10 cellular contexts compared by ENCODE assay signal in the genomic region with DNA sequence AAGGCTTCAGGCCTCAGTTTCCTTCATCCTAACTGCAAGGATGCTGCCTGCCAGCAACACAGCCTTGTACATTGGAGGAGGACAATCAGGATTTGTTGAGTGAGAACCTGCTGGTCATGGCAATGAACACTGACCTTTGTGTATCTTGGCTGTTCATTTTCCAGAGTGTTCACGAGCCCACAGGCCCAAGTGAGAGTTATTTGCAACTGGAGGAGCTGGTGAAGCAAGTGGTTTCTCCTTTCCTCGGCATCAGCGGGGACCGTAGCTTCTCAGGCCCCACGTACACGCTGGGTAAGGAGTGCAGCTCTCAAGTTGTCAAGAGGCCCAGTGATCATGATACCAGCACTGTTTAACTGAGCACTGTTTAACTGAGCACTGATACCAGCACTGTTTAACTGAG.
"Had no signal": no experiment of that assay in that cellular context is flagged by ENCODE, and none has a peak within 500 bp of the region (broad histone marks: within the 10 kb centered on the region; RNA-seq: fewer than 3 reads in every experiment).

No MANE protein-coding gene starts in this region.

- H3K9me3 ChIP-seq: breast epithelium, thoracic aorta had no signal

- H3K9me3 Mint-ChIP-seq: activated naive CD4-positive, alpha-beta T cell treated with anti-CD3 and anti-CD28 coated beads, Interleukin-2, amount 50 U/mL, for 72 hours; nephron progenitor cell; stimulated activated naive CD8-positive, alpha-beta T cell treated with anti-CD3 and anti-CD28 coated beads, Interleukin-15, amount 100 ng/mL, for 72 hours had no signal

- H3K27ac ChIP-seq: breast epithelium, foreskin keratinocyte, thoracic aorta had no signal

- DNase-seq: activated CD8-positive, alpha-beta T cell treated with anti-CD3 and anti-CD28 coated beads, Interleukin-2, amount 10 ng/mL, durations not matched to agents 7 days and 5 days; anterior cingulate cortex; foreskin keratinocyte; mammary epithelial cell; nephron progenitor cell; stimulated activated CD4-positive, alpha-beta T cell treated with anti-CD3 and anti-CD28 coated beads, Interleukin-4, amount 100 ng/mL, for 1 hour; stimulated activated naive CD8-positive, alpha-beta T cell treated with anti-CD3 and anti-CD28 coated beads, Interleukin-15, amount 100 ng/mL, for 72 hours had no signal

- H3K27me3 ChIP-seq: breast epithelium, foreskin keratinocyte had no signal

- ATAC-seq: activated CD8-positive, alpha-beta T cell treated with anti-CD3 and anti-CD28 coated beads, Interleukin-2, amount 10 ng/mL, durations not matched to agents 7 days and 5 days; foreskin keratinocyte; stimulated activated naive CD8-positive, alpha-beta T cell treated with anti-CD3 and anti-CD28 coated beads, Interleukin-15, amount 100 ng/mL, for 72 hours had no signal

- H3K36me3 ChIP-seq: breast epithelium, thoracic aorta had no signal

- H3K4me3 Mint-ChIP-seq: nephron progenitor cell had no signal

- H3K27ac Mint-ChIP-seq: nephron progenitor cell had no signal
